In the genomic region with DNA sequence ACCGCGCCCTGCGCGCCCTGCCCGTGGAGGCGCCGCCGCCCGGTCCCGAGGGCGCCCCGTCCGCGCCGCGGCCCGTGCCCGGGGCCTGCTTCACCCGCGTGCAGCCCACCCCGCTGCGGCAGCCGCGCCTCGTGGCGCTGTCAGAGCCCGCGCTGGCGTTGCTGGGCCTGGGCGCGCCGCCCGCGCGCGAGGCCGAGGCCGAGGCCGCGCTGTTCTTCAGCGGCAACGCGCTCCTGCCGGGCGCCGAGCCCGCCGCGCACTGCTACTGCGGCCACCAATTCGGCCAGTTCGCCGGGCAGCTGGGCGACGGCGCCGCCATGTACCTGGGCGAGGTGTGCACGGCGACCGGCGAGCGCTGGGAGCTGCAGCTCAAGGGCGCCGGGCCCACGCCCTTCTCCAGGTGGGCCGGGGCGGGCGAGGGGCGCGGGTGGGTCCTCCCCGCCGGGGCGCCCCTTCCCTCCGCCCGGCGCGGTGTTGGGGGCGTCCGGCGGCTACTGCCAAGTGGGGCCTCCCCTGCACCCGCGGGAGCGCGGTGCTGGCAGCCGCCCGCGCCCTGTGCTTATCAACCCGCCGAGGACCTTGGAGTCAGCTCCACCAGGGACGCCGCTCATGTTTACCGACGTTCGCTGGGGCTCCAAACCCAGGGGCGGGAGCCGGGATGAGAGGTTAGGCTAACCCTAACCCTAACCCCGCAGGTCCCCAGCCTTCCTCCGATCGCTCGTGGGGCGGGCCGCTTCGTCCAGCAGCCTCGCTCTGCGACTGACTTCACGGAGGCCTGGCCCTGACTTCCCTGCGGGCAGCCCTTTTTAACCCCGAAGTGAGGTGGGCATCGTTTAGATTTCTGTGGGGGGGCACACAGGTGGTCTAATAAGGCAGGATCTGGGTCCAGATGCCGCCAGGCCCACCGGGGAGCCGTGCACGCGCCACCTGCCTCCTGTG, we compare ENCODE assay signal across 1 cellular context.
TF ChIP-seq lines count a peak whose summit lies in the region.

No MANE protein-coding gene starts in this region.

TF ChIP-seq in H1, 55 proteins besides CTCF, POLR2A, EP300 and RAD21:
- TF ChIP-seq RBBP5 (IDR thresholded peaks at IDR 0.05; ENCODE audit: borderline replicate concordance, low read depth, low read length) = 0 out of 2 replicates have a peak, but pooled peaks have one; percentile 6
- no peak for TF ChIP-seq KDM5A (IDR thresholded peaks at IDR 0.05; ENCODE audit: low read length)
